Comparison of ENCODE assay signal across 1 cellular context in genomic region chr14:32073537-32074189, GRCh38.
A peak's percentile ranks its signal among the peaks of the same experiment; 100 is the strongest.
TF ChIP-seq lines count a peak whose summit lies in the region.

No MANE protein-coding gene starts in this region.

TF ChIP-seq in SK-N-SH, 30 proteins besides CTCF, POLR2A, EP300 and RAD21 (continued from another document):
- TF ChIP-seq RXRA (IDR thresholded peaks at IDR 0.05; ENCODE audit: borderline replicate concordance, low read depth), result no peak
- TF ChIP-seq RCOR1 (IDR thresholded peaks at IDR 0.05; ENCODE audit: low read length), result no peak
- TF ChIP-seq FOSL2 (IDR thresholded peaks at IDR 0.05; ENCODE audit: borderline replicate concordance, low read depth), result no peak
- TF ChIP-seq SMC3 (IDR thresholded peaks at IDR 0.05; ENCODE audit: low read depth, low read length), result peak; percentile 83
- TF ChIP-seq TAF1 (IDR thresholded peaks at IDR 0.05; ENCODE audit: borderline replicate concordance, low read depth, low read length), result no peak
- 0 out of 2 replicates have a peak, but pooled peaks have one; percentile 29 for TF ChIP-seq RFX5 (IDR thresholded peaks at IDR 0.05; ENCODE audit: low read length)
- TF ChIP-seq TCF12 (IDR thresholded peaks at IDR 0.05), result peak; percentile 17; the same call in 1 of the 2 replicates
